21 cellular contexts compared by ENCODE assay signal in genomic region chr1:87182611-87183010, GRCh38.
A peak's percentile ranks its signal among the peaks of the same experiment; 100 is the strongest.
DNase-seq lines count a peak whose midpoint lies in the region; FAIRE-seq and TF ChIP-seq lines count a peak whose summit lies in the region.
"Had no signal": no experiment of that assay in that cellular context is flagged by ENCODE, and none has a peak within 500 bp of the region (broad histone marks: within the 10 kb centered on the region; RNA-seq: fewer than 3 reads in every experiment).

No MANE protein-coding gene starts in this region.

- H3K4me3 Mint-ChIP-seq in neural crest cell (no peak overlapping the region), H9 (no peak overlapping the region)
- H3K4me3 Mint-ChIP-seq: CD8-positive, alpha-beta memory T cell had no signal

- no peak overlapping the region for H2AK5ac ChIP-seq in H9 (ENCODE audit: insufficient read length, low read length)

- H4K91ac ChIP-seq in H9 (ENCODE audit: insufficient read length, low read depth, low read length) = no peak overlapping the region

- no peaks in the 10 kb centered on the region for H3K9me3 ChIP-seq in H9 (ENCODE audit: control insufficient read depth, low read depth, low read length)

- no peaks in the 10 kb centered on the region for H3K79me2 ChIP-seq in H9 (ENCODE audit: insufficient read depth, low read length)

- H3K27me3 ChIP-seq in bronchial epithelial cell (ENCODE audit: control insufficient read depth, insufficient read depth, low read length) (peaks cover 2% of the 10 kb centered on the region), H9 (ENCODE audit: insufficient read depth, low read length) (no peaks in the 10 kb centered on the region)

- no peak overlapping the region for H3K18ac ChIP-seq in H9 (ENCODE audit: insufficient read length, low read depth, low read length)

- H2BK15ac ChIP-seq in H9 (ENCODE audit: low read depth, low read length) = no peak overlapping the region

- H3K27ac ChIP-seq in H9 (ENCODE audit: insufficient read length, low read depth, low read length) = no peak overlapping the region
- H3K27ac ChIP-seq: C4-2B, HL-60 had no signal

- H3K14ac ChIP-seq in H9 (ENCODE audit: insufficient read depth, low read length) = no peak overlapping the region

- H3K27me3 Mint-ChIP-seq in neural crest cell (ENCODE audit: low read depth) = no peaks in the 10 kb centered on the region
- H3K27me3 Mint-ChIP-seq in H9 (ENCODE audit: low read depth) = no peaks in the 10 kb centered on the region

- H4K5ac ChIP-seq in H9 (ENCODE audit: insufficient read length, low read depth, low read length) = no peak overlapping the region

- H3K79me1 ChIP-seq in H9 (ENCODE audit: insufficient read depth, low read depth, low read length, poor library complexity, severe bottlenecking) = no peaks in the 10 kb centered on the region

- no peak overlapping the region for H3K4me3 ChIP-seq in bronchial epithelial cell (ENCODE audit: low read depth, low read length)

- no peak overlapping the region for H2BK120ac ChIP-seq in H9 (ENCODE audit: low read depth, low read length, poor library complexity, severe bottlenecking)

- no peaks in the 10 kb centered on the region for H4K20me1 ChIP-seq in H9 (ENCODE audit: control insufficient read depth, insufficient read depth, insufficient read length)

- no peak for FAIRE-seq in bronchial epithelial cell (lab: Jason Lieb, UNC)
- FAIRE-seq: A204.1, GM19239, H54 had no signal

- H2BK12ac ChIP-seq in H9 (ENCODE audit: insufficient read length, low read depth, low read length) = no peak overlapping the region

- H2BK5ac ChIP-seq in H9 (ENCODE audit: insufficient read length, low read length) = no peak overlapping the region

- peaks cover 3% of the 10 kb centered on the region for H3K36me3 Mint-ChIP-seq in neural crest cell (ENCODE audit: low read depth)
- no peaks in the 10 kb centered on the region for H3K36me3 Mint-ChIP-seq in H9 (ENCODE audit: insufficient read depth in 1 of 3, low read depth in 3 of 3)
- H3K36me3 Mint-ChIP-seq: CD8-positive, alpha-beta memory T cell had no signal

- no peak overlapping the region for H3K4me2 ChIP-seq in H9 (ENCODE audit: insufficient read depth, insufficient read length, low read length)

- peak overlapping the region; percentile 79 for H3K27ac Mint-ChIP-seq in neural crest cell (ENCODE audit: unreplicated experiment)
- H3K27ac Mint-ChIP-seq in H9 = no peak overlapping the region
- H3K27ac Mint-ChIP-seq: CD8-positive, alpha-beta memory T cell had no signal

- H3K56ac ChIP-seq in H9 (ENCODE audit: insufficient read length, low read depth, low read length) = no peak overlapping the region

- H2AFZ ChIP-seq in H9 (ENCODE audit: low read length) = no peak overlapping the region

- H3K9me3 Mint-ChIP-seq in neural crest cell (peaks cover 13% of the 10 kb centered on the region), H9 (no peaks in the 10 kb centered on the region)
- H3K9me3 Mint-ChIP-seq: CD8-positive, alpha-beta memory T cell had no signal

- H3K4me1 ChIP-seq in H9 (ENCODE audit: insufficient read depth, low read length) = no peaks in the 10 kb centered on the region; the same call in 1 of the 2 replicates

- H3K9ac ChIP-seq in H9 (ENCODE audit: extremely low read depth, insufficient read length, low read length) = no peak overlapping the region

- no peak overlapping the region for H2BK20ac ChIP-seq in H9 (ENCODE audit: low read depth, low read length, poor library complexity, severe bottlenecking)

- H4K8ac ChIP-seq in H9 (replicated peaks; ENCODE audit: insufficient read length, low read depth, low read length) = no peak overlapping the region

- no peak overlapping the region for H3K4ac ChIP-seq in H9 (ENCODE audit: low read depth, low read length)

- TF ChIP-seq CTCF in bronchial epithelial cell (IDR thresholded peaks at IDR 0.05; ENCODE audit: insufficient read depth, low read length, severe bottlenecking) (no peak), neural crest cell (conservative IDR thresholded peaks at IDR 0.05) (no peak), GM13977 (IDR thresholded peaks at IDR 0.05; ENCODE audit: extremely low read depth, insufficient read depth, missing control alignments) (no peak), H9 (conservative IDR thresholded peaks at IDR 0.05) (no peak)

- H3K4me1 Mint-ChIP-seq in neural crest cell (peaks cover 30% of the 10 kb centered on the region), H9 (0 out of 4 replicates have a peak, but pooled peaks cover 0 to 2% of the 10 kb centered on the region in 2 experiments)
- H3K4me1 Mint-ChIP-seq: CD8-positive, alpha-beta memory T cell had no signal

- in situ Hi-C loops in GM13977 (cut with MboI; ENCODE audit: low pct_unique_long_range_greater_than_20kb, low sequenced_read_pairs, unreplicated experiment) = no loop called here

- H3T11ph ChIP-seq in H9 (ENCODE audit: low read length) = no peak overlapping the region

- no peaks in the 10 kb centered on the region for H3K23me2 ChIP-seq in H9 (ENCODE audit: insufficient read length, low read depth, low read length, poor library complexity, severe bottlenecking)

- peak; percentile 34 for DNase-seq in ELR (ENCODE audit: low read depth)
- peak; percentile 11 for DNase-seq in NCI-H69 (lab: John Stamatoyannopoulos, UW)
- DNase-seq in bronchial epithelial cell (ENCODE audit: low read depth) = peak; percentile 38
- DNase-seq in neural crest cell (ENCODE audit: low read depth, low spot score) = no peak
- no peak for DNase-seq in GM13977 (ENCODE audit: low spot score)
- DNase-seq in H9 = no peak
- no peak for DNase-seq in midbrain (lab: John Stamatoyannopoulos, UW)
- DNase-seq: Calu3; CD8-positive, alpha-beta memory T cell; DMS153; GF-D8; KG1; NCI-H1105; NCI-H2029 treated with DMSO at 0.1 percent for 48 hours; NCI-H526; T-helper 1 cell had no signal

- no peak overlapping the region for H3K23ac ChIP-seq in H9 (ENCODE audit: insufficient read length, low read depth, low read length)

- H3K36me3 ChIP-seq in bronchial epithelial cell (ENCODE audit: control insufficient read depth, insufficient read depth, low read length) = no peaks in the 10 kb centered on the region

Comparison
In these comparisons a context has a peak if more than half of its experiments do, and no peak if none do; other contexts are left out.
1. DNase-seq: peak in ELR (single experiment), NCI-H69 (single experiment) and bronchial epithelial cell (single experiment); none in neural crest cell (single experiment), GM13977 (single experiment), H9 (single experiment) and midbrain (single experiment).